ENCODE assay signal across 8 cellular contexts in genomic region chr13:93227906-93228801, GRCh38. TPM values are rescaled to one million over a fixed set of nuclear protein-coding genes. Genes with fewer than 3 reads are reported as not detected.
DNase-seq lines count a peak whose midpoint lies in the region; ATAC-seq and TF ChIP-seq lines count a peak whose summit lies in the region.

No MANE protein-coding gene starts in this region.

- H3K27ac Mint-ChIP-seq in Caco-2 (ENCODE audit: unreplicated experiment) (peak overlapping the region; percentile 48), neural progenitor cell (peak overlapping the region; percentile 99)
- H3K27ac Mint-ChIP-seq in CD4-positive, alpha-beta memory T cell, result no peak overlapping the region

- BruUV-seq in Caco-2 (replicated peaks; lab: Mats Ljungman, UMichigan), result no TSS peak

- no peak for ATAC-seq in HG02884 (IDR thresholded peaks at IDR 0.05; ENCODE audit: unreplicated experiment)

- POLR2A ChIA-PET in Caco-2 (lab: Charles Lee), result no interaction called here
- POLR2A ChIA-PET in CD4-positive, alpha-beta memory T cell (lab: Charles Lee; ENCODE audit: partially characterized antibody), result no interaction called here

- H3K4me1 ChIP-seq in Caco-2 (peaks cover 56% of the 10 kb centered on the region), neural progenitor cell (peaks cover 38% of the 10 kb centered on the region)
- no peaks in the 10 kb centered on the region for H3K4me1 ChIP-seq in CD4-positive, alpha-beta memory T cell (ENCODE audit: insufficient read depth, low read length)

- H3K79me2 ChIP-seq in neural progenitor cell (ENCODE audit: low read depth), result peaks cover 44% of the 10 kb centered on the region

- H3K36me3 Mint-ChIP-seq in Caco-2 (ENCODE audit: insufficient read depth, unreplicated experiment) (peaks cover 17% of the 10 kb centered on the region), neural progenitor cell (peaks cover 5% of the 10 kb centered on the region)
- no peaks in the 10 kb centered on the region for H3K36me3 Mint-ChIP-seq in CD4-positive, alpha-beta memory T cell

- peak overlapping the region; percentile 92 for H3K27ac ChIP-seq in SK-N-MC
- H3K27ac ChIP-seq in neural progenitor cell, result peak overlapping the region; percentile 49
- H3K27ac ChIP-seq in CD4-positive, alpha-beta memory T cell (ENCODE audit: low read depth, low read length), result no peak overlapping the region

- no peaks in the 10 kb centered on the region for H3K27me3 Mint-ChIP-seq in Caco-2 (ENCODE audit: insufficient read depth, unreplicated experiment)
- peaks cover 2% of the 10 kb centered on the region for H3K27me3 Mint-ChIP-seq in neural progenitor cell (ENCODE audit: insufficient read depth, low read depth)
- peaks cover 29 to 30% of the 10 kb centered on the region in 2 donors for H3K27me3 Mint-ChIP-seq in CD4-positive, alpha-beta memory T cell

- no peaks in the 10 kb centered on the region; the same call in 1 of the 2 replicates for H3K9me3 ChIP-seq in Caco-2
- H3K9me3 ChIP-seq in SK-N-MC (ENCODE audit: low read depth, low read length), result no peaks in the 10 kb centered on the region
- H3K9me3 ChIP-seq in neural progenitor cell (ENCODE audit: low read depth), result no peaks in the 10 kb centered on the region
- H3K9me3 ChIP-seq in CD4-positive, alpha-beta memory T cell (ENCODE audit: control insufficient read depth in 1 of 2, low read length in 2 of 2), result no peaks in the 10 kb centered on the region

- H3K9ac ChIP-seq in SK-N-MC (ENCODE audit: insufficient read length) (peak overlapping the region; percentile 89), neural progenitor cell (peak overlapping the region; percentile 56)

- no peak overlapping the region for H3K4me3 Mint-ChIP-seq in Caco-2 (ENCODE audit: unreplicated experiment)
- peak overlapping the region; percentile 98 for H3K4me3 Mint-ChIP-seq in neural progenitor cell
- peak overlapping the region in 1 of 8 donors; percentile 16 for H3K4me3 Mint-ChIP-seq in CD4-positive, alpha-beta memory T cell

- H3K9me3 Mint-ChIP-seq in Caco-2 (ENCODE audit: unreplicated experiment) (peaks cover 31% of the 10 kb centered on the region), neural progenitor cell (peaks cover 2% of the 10 kb centered on the region)
- H3K9me3 Mint-ChIP-seq in CD4-positive, alpha-beta memory T cell, result peaks cover 0 to 9% (median 5%) of the 10 kb centered on the region in 8 donors

- H3K4me3 ChIP-seq in Caco-2 (ENCODE audit: low read depth, low read length) (no peak overlapping the region), LNCaP clone FGC (ENCODE audit: low read depth, low read length) (peak overlapping the region; percentile 64), SK-N-MC (peak overlapping the region; percentile 89), foreskin fibroblast (ENCODE audit: low read depth in 1 of 2, low read length in 2 of 2) (peak overlapping the region; percentile 82), neural progenitor cell (peak overlapping the region; percentile 74)
- H3K4me3 ChIP-seq in CD4-positive, alpha-beta memory T cell (ENCODE audit: low read length in 2 of 2), result no peak overlapping the region

- H3F3A ChIP-seq in neural progenitor cell (ENCODE audit: low read depth), result peaks cover 26% of the 10 kb centered on the region

- no peak for TF ChIP-seq CTCF in Caco-2 (IDR thresholded peaks at IDR 0.05; ENCODE audit: insufficient read depth in 1 of 2, low read depth in 1 of 2, low read length in 1 of 2, severe bottlenecking in 1 of 2, unreplicated experiment in 1 of 2)
- peak; percentile 31 for TF ChIP-seq CTCF in LNCaP clone FGC (IDR thresholded peaks at IDR 0.05; ENCODE audit: control insufficient read depth, extremely low read depth, insufficient read depth)
- TF ChIP-seq CTCF in foreskin fibroblast (IDR thresholded peaks at IDR 0.05; ENCODE audit: low read depth, low read length), result peak; percentile 53
- peak; percentile 65 for TF ChIP-seq CTCF in neural progenitor cell (IDR thresholded peaks at IDR 0.05)

- no peaks in the 10 kb centered on the region for H4K20me1 ChIP-seq in neural progenitor cell (ENCODE audit: low read depth)

- intact Hi-C loops in Caco-2 (cut with micrococcal nuclease; ENCODE audit: unreplicated experiment), result no loop called here
- intact Hi-C loops in CD4-positive, alpha-beta memory T cell (cut with micrococcal nuclease), result no loop called here

- peak overlapping the region; percentile 77 for H2AFZ ChIP-seq in neural progenitor cell (replicated peaks)

- CTCF ChIA-PET in Caco-2 (lab: Charles Lee), result no interaction called here
- CTCF ChIA-PET in CD4-positive, alpha-beta memory T cell (lab: Charles Lee; ENCODE audit: partially characterized antibody), result no interaction called here

- no peak for DNase-seq in Caco-2
- DNase-seq in LNCaP clone FGC (ENCODE audit: low read depth), result no peak
- DNase-seq in SK-N-MC (ENCODE audit: low read depth, low spot score), result peak; percentile 70
- peak; percentile 83 to 93 for DNase-seq in foreskin fibroblast
- peak; percentile 93 for DNase-seq in neural progenitor cell (ENCODE audit: low spot score)
- DNase-seq in CD4-positive, alpha-beta memory T cell, result no peak
- no peak for DNase-seq in activated CD8-positive, alpha-beta memory T cell treated with anti-CD3 and anti-CD28 coated beads, Interleukin-2, amount 50 U/mL, for 48 hours

- peak overlapping the region; percentile 81 for H3K4me2 ChIP-seq in neural progenitor cell

- peaks cover 38% of the 10 kb centered on the region for H3K4me1 Mint-ChIP-seq in Caco-2 (ENCODE audit: low read depth, unreplicated experiment)
- peaks cover 59% of the 10 kb centered on the region for H3K4me1 Mint-ChIP-seq in neural progenitor cell
- peaks cover 0 to 14% (median under 1%) of the 10 kb centered on the region in 4 donors for H3K4me1 Mint-ChIP-seq in CD4-positive, alpha-beta memory T cell

- H3K27me3 ChIP-seq in Caco-2 (replicated peaks; ENCODE audit: control insufficient read depth, insufficient read depth, low read length) (no peaks in the 10 kb centered on the region), neural progenitor cell (no peaks in the 10 kb centered on the region)
- H3K27me3 ChIP-seq in CD4-positive, alpha-beta memory T cell (ENCODE audit: insufficient read depth, low read length), result no peaks in the 10 kb centered on the region

- H3K36me3 ChIP-seq in Caco-2 (ENCODE audit: control insufficient read depth, insufficient read depth, low read length) (no peaks in the 10 kb centered on the region), SK-N-MC (ENCODE audit: insufficient read depth, low read length) (no peaks in the 10 kb centered on the region; the same call in 1 of the 2 replicates), neural progenitor cell (no peaks in the 10 kb centered on the region)
- H3K36me3 ChIP-seq in CD4-positive, alpha-beta memory T cell (ENCODE audit: insufficient read depth, low read length), result no peaks in the 10 kb centered on the region

RNA-seq across cellular contexts. Expression of gene GPC6, which starts 1.5 kb away (rescaled TPM):
- total RNA-seq in Caco-2 (2022) (0.07 and 0.16 TPM in 2 replicates), neural progenitor cell (ENCODE audit: low replicate concordance) (34.7 and 42.9 TPM in 2 replicates)
- not detected for total RNA-seq in CD4-positive, alpha-beta memory T cell
- polyA plus RNA-seq in CD4-positive, alpha-beta memory T cell, result not detected

Comparison
In these comparisons a context has a peak if more than half of its experiments do, and no peak if none do; other contexts are left out.
1. DNase-seq: peak in SK-N-MC (single experiment), foreskin fibroblast (2 of 2) and neural progenitor cell (single experiment); none in Caco-2 (0 of 2), LNCaP clone FGC (single experiment), CD4-positive, alpha-beta memory T cell (0 of 5) and activated CD8-positive, alpha-beta memory T cell treated with anti-CD3 and anti-CD28 coated beads, Interleukin-2, amount 50 U/mL, for 48 hours (single experiment).
2. H3K4me3 ChIP-seq: peak in LNCaP clone FGC (single experiment), SK-N-MC (single experiment), foreskin fibroblast (2 of 2) and neural progenitor cell (single experiment); none in Caco-2 (single experiment) and CD4-positive, alpha-beta memory T cell (0 of 2).
3. H3K27ac Mint-ChIP-seq: peak in Caco-2 (single experiment) and neural progenitor cell (single experiment); none in CD4-positive, alpha-beta memory T cell (0 of 7).
4. CTCF ChIP-seq: peak in LNCaP clone FGC (single experiment), foreskin fibroblast (single experiment) and neural progenitor cell (single experiment); none in Caco-2 (0 of 2).
5. RNA of gene GPC6, which starts 1.5 kb away (total RNA-seq): 34.7 to 42.9 TPM in neural progenitor cell; 0.07 to 0.16 TPM in Caco-2 and not detected in CD4-positive, alpha-beta memory T cell; every median in the first group is over 10 times any median in the second.